Comparison of ENCODE assay signal across 8 cellular contexts in the genomic region with DNA sequence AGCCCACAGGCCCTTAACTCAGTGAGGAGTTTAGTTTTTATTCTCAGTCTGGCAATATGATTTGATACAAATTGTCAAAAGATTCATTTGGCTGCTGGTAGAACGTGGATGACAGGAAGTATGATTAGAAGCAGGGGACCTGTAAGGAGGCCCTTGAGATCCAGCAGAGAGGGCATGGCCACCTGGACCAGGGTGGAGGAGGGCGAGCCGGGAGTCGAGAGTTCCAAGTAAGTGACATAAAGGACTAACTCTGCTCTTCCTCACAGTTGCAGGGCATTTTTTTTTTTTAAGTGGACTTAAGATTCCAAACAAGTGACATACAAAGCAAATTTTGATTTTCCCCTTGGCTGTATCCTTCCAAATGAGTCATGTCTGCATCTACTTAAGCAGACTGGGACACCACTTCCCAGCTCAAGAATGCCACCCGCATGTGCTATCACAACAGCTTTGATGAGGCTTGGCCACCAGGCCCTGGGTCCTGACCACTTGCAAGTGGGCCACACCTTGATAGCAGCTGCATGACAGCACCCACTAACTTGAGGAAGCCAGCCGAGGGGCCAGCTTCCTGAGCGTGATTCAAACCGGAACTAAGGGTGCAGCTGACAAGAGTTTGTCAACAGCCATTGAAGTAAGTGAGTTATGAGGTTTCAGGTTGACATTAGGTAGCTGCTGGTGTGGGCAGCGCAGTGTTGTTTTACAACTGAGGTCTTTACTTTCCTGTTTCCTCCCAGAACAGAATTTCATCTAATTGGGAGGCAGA. TPM values are rescaled to one million over a fixed set of nuclear protein-coding genes. Genes with fewer than 3 reads are reported as not detected.
DNase-seq lines count a peak whose midpoint lies in the region; ATAC-seq and TF ChIP-seq lines count a peak whose summit lies in the region.

No MANE protein-coding gene starts in this region.

- intact Hi-C loops in activated CD4-positive, alpha-beta T cell treated with anti-CD3 and anti-CD28 coated beads for 36 hours (cut with DNase I, micrococcal nuclease): loop anchor here (1.0 to 5.0 kb wide), 6 partner anchors 15 to 1140 kb away; partner anchors contain the start of genes EPHA4 (in 1 of the 2) and FARSB (in 1 of the 2)

- no peaks in the 10 kb centered on the region for H3K27me3 Mint-ChIP-seq in activated CD4-positive, alpha-beta T cell treated with anti-CD3 and anti-CD28 coated beads for 36 hours
- H3K27me3 Mint-ChIP-seq in effector memory CD8-positive, alpha-beta T cell: no peaks in the 10 kb centered on the region

- no peak overlapping the region for H3K27ac Mint-ChIP-seq in activated CD4-positive, alpha-beta T cell treated with anti-CD3 and anti-CD28 coated beads for 36 hours
- no peak overlapping the region for H3K27ac Mint-ChIP-seq in effector memory CD8-positive, alpha-beta T cell

- H3K36me3 ChIP-seq in BJ (ENCODE audit: control insufficient read depth, insufficient read depth, low read length): peaks cover 5% of the 10 kb centered on the region; the same call in 1 of the 2 replicates
- no peaks in the 10 kb centered on the region for H3K36me3 ChIP-seq in osteoblast (ENCODE audit: insufficient read depth, low read length)

- H2AFZ ChIP-seq in osteoblast (ENCODE audit: low read length): no peak overlapping the region

- TF ChIP-seq CTCF in BJ (IDR thresholded peaks at IDR 0.05; ENCODE audit: insufficient read depth, low read depth, low read length) (no peak), osteoblast (IDR thresholded peaks at IDR 0.05; ENCODE audit: extremely low read depth, low read depth, low read length) (no peak)

- H3K4me1 Mint-ChIP-seq in activated CD4-positive, alpha-beta T cell treated with anti-CD3 and anti-CD28 coated beads for 36 hours: peaks cover 13% of the 10 kb centered on the region
- H3K4me1 Mint-ChIP-seq in effector memory CD8-positive, alpha-beta T cell (ENCODE audit: low read depth in 2 of 2): peaks cover 14 to 25% of the 10 kb centered on the region in 2 donors

- H3K4me3 ChIP-seq in BJ (ENCODE audit: low read depth, low read length) (no peak overlapping the region), osteoblast (ENCODE audit: insufficient read depth, low read length) (no peak overlapping the region)

- no peak overlapping the region for H3K4me3 Mint-ChIP-seq in activated CD4-positive, alpha-beta T cell treated with anti-CD3 and anti-CD28 coated beads for 36 hours
- no peak overlapping the region for H3K4me3 Mint-ChIP-seq in effector memory CD8-positive, alpha-beta T cell

- no peak overlapping the region for H3K4me2 ChIP-seq in osteoblast (ENCODE audit: insufficient read depth, low read length)

- H3K9me3 Mint-ChIP-seq in activated CD4-positive, alpha-beta T cell treated with anti-CD3 and anti-CD28 coated beads for 36 hours (ENCODE audit: low read depth): no peaks in the 10 kb centered on the region
- peaks cover 0 to 2% of the 10 kb centered on the region in 2 donors for H3K9me3 Mint-ChIP-seq in effector memory CD8-positive, alpha-beta T cell

- POLR2A ChIA-PET in BJ (lab: Charles Lee): no interaction called here
- POLR2A ChIA-PET in activated CD4-positive, alpha-beta T cell treated with anti-CD3 and anti-CD28 coated beads for 36 hours (lab: Charles Lee): interaction anchor here (2.2 kb wide), 1 partner anchor 10 kb away, joined by 6 read pairs; no protein-coding TSS in a partner anchor

- DNase-seq in BJ (ENCODE audit: low read depth): peak; percentile 78
- peak; percentile 84 for DNase-seq in activated CD4-positive, alpha-beta T cell treated with anti-CD3 and anti-CD28 coated beads for 36 hours
- DNase-seq in effector memory CD8-positive, alpha-beta T cell: peak; percentile 79 to 80 (median 80)
- peak; percentile 70 for DNase-seq in stimulated activated CD4-positive, alpha-beta T cell treated with anti-CD3 and anti-CD28 coated beads, Interleukin-15, amount 100 ng/mL, for 24 hours
- no peak for DNase-seq in COR-L47 (lab: John Stamatoyannopoulos, UW)
- no peak for DNase-seq in osteoblast (ENCODE audit: insufficient read length, low spot score, missing footprints)

- CTCF ChIA-PET in BJ (lab: Yijun Ruan, JAX): interaction anchor here (0.7 to 0.9 kb wide), 2 partner anchors 23 to 28 kb away, joined by 3 read pairs; no protein-coding TSS in a partner anchor
- CTCF ChIA-PET in activated CD4-positive, alpha-beta T cell treated with anti-CD3 and anti-CD28 coated beads for 36 hours (lab: Charles Lee): interaction anchor here (0.7 to 1.9 kb wide), 5 partner anchors 14 to 370 kb away, joined by 3 to 5 read pairs (median 4); no protein-coding TSS in a partner anchor

- H3K4me1 ChIP-seq in osteoblast (ENCODE audit: insufficient read depth, low read length): peaks cover 4% of the 10 kb centered on the region

- H3K79me2 ChIP-seq in osteoblast (ENCODE audit: insufficient read depth, low read length): no peaks in the 10 kb centered on the region

- no peaks in the 10 kb centered on the region for H4K20me1 ChIP-seq in osteoblast (ENCODE audit: insufficient read depth, low read length)

- H3K9me3 ChIP-seq in osteoblast (ENCODE audit: low read depth, low read length): no peaks in the 10 kb centered on the region

- no peak overlapping the region for H3K27ac ChIP-seq in osteoblast (ENCODE audit: low read depth, low read length)

- H3K27me3 ChIP-seq in BJ (ENCODE audit: control insufficient read depth, insufficient read depth, low read length) (no peaks in the 10 kb centered on the region), osteoblast (ENCODE audit: insufficient read depth, low read length) (no peaks in the 10 kb centered on the region)

- H3K36me3 Mint-ChIP-seq in activated CD4-positive, alpha-beta T cell treated with anti-CD3 and anti-CD28 coated beads for 36 hours (ENCODE audit: low read depth): no peaks in the 10 kb centered on the region
- peaks cover 15% of the 10 kb centered on the region for H3K36me3 Mint-ChIP-seq in effector memory CD8-positive, alpha-beta T cell (ENCODE audit: insufficient read depth)

- peak; percentile 97 for ATAC-seq in GM19395 (IDR thresholded peaks at IDR 0.05; ENCODE audit: unreplicated experiment)
- ATAC-seq in HG03432 (IDR thresholded peaks at IDR 0.05; ENCODE audit: unreplicated experiment): peak; percentile 97
- peak; percentile 86 for ATAC-seq in activated CD4-positive, alpha-beta T cell treated with anti-CD3 and anti-CD28 coated beads for 36 hours
- peak; percentile 73 for ATAC-seq in effector memory CD8-positive, alpha-beta T cell (replicated peaks)

RNA-seq across cellular contexts. Expression of gene EPHA4, which starts 54.6 kb away (rescaled TPM):
- polyA plus RNA-seq in BJ (2011; rRNA removed): 57.2 and 63.2 TPM in 2 replicates
- polyA minus RNA-seq in BJ (2011; rRNA and poly(A)+ RNA removed): 82.9 and 87.6 TPM in 2 replicates
- total RNA-seq in activated CD4-positive, alpha-beta T cell treated with anti-CD3 and anti-CD28 coated beads for 36 hours: 1 to 10 TPM; 5.9 to 7.2 TPM
- total RNA-seq in osteoblast: 12.7 and 15.9 TPM in 2 replicates

Comparison
In these comparisons a context has a peak if more than half of its experiments do, and no peak if none do; other contexts are left out.
1. DNase-seq: peak in BJ (single experiment), activated CD4-positive, alpha-beta T cell treated with anti-CD3 and anti-CD28 coated beads for 36 hours (single experiment), effector memory CD8-positive, alpha-beta T cell (3 of 3) and stimulated activated CD4-positive, alpha-beta T cell treated with anti-CD3 and anti-CD28 coated beads, Interleukin-15, amount 100 ng/mL, for 24 hours (single experiment); none in COR-L47 (single experiment) and osteoblast (single experiment).
2. Peak in every context shown above with its lines, with median percentiles within 50 percentile points of each other: ATAC-seq.